In genomic region chr7:66758964-66759628, GRCh38 we compare ENCODE assay signal across 11 cellular contexts. TPM values are rescaled to one million over a fixed set of nuclear protein-coding genes. Genes with fewer than 3 reads are reported as not detected.
DNase-seq lines count a peak whose midpoint lies in the region; ATAC-seq, FAIRE-seq and TF ChIP-seq lines count a peak whose summit lies in the region.
"Had no signal": no experiment of that assay in that cellular context is flagged by ENCODE, and none has a peak within 500 bp of the region (broad histone marks: within the 10 kb centered on the region; RNA-seq: fewer than 3 reads in every experiment).

No MANE protein-coding gene starts in this region.

- no peak overlapping the region for H3K9ac ChIP-seq in Karpas-422 (ENCODE audit: low read length)
- H3K9ac ChIP-seq: parathyroid adenoma had no signal

- DNase-seq in GM12891 (ENCODE audit: insufficient read length, low spot score), result no peak
- DNase-seq in HL-60 (ENCODE audit: low read depth in 1 of 2, low spot score in 1 of 2), result peak; percentile 89 to 90
- DNase-seq in left cardiac atrium, result no peak
- DNase-seq in Karpas-422, result no peak
- no peak for DNase-seq in COLO668 (lab: John Stamatoyannopoulos, UW; ENCODE audit: unreplicated experiment)
- DNase-seq in GM19238 (ENCODE audit: insufficient read length, low spot score), result no peak
- DNase-seq in KG1 (lab: John Stamatoyannopoulos, UW), result no peak
- DNase-seq: Peyer's patch had no signal

- H3K36me3 ChIP-seq in Karpas-422 (ENCODE audit: insufficient read depth, low read length), result peaks cover 4% of the 10 kb centered on the region; the same call in 1 of the 2 replicates
- H3K36me3 ChIP-seq: cardiac muscle cell, Peyer's patch had no signal

- no peak for FAIRE-seq in GM12891 (lab: Jason Lieb, UNC)

- no peaks in the 10 kb centered on the region for H4K20me1 ChIP-seq in Karpas-422 (ENCODE audit: insufficient read depth, low read depth, low read length)

- H3K27ac ChIP-seq in HL-60 (replicated peaks) (peak overlapping the region; percentile 76), Karpas-422 (ENCODE audit: low read length) (no peak overlapping the region)
- H3K27ac ChIP-seq: cardiac muscle cell, parathyroid adenoma, Peyer's patch had no signal

- TF ChIP-seq POLR2A in GM12891 (IDR thresholded peaks at IDR 0.05; ENCODE audit: low read depth, low read length), result no peak

- no peak overlapping the region for H2AFZ ChIP-seq in Karpas-422 (ENCODE audit: low read length)
- H2AFZ ChIP-seq: parathyroid adenoma had no signal

- no peak for TF ChIP-seq CTCF in HL-60 (IDR thresholded peaks at IDR 0.05; ENCODE audit: insufficient read depth, low read length)

- H3K9me3 ChIP-seq in Karpas-422 (ENCODE audit: low read length), result no peaks in the 10 kb centered on the region; the same call in 1 of the 2 replicates
- H3K9me3 ChIP-seq: Peyer's patch had no signal

- H3K4me3 ChIP-seq in HL-60 (replicated peaks; ENCODE audit: insufficient read depth, low read length) (no peak overlapping the region), Karpas-422 (ENCODE audit: low read length) (no peak overlapping the region)
- H3K4me3 ChIP-seq: cardiac muscle cell, Peyer's patch had no signal

- intact Hi-C loops in left cardiac atrium (cut with DNase I), result loop anchor here in 1 of 2 donors (2.0 kb wide), 1 partner anchor 18 kb away; no protein-coding TSS in a partner anchor

- no peaks in the 10 kb centered on the region for H3K9me2 ChIP-seq in Karpas-422 (replicated peaks; ENCODE audit: insufficient read depth, low read length)

- H3K4me1 ChIP-seq in Karpas-422 (ENCODE audit: low read length), result no peaks in the 10 kb centered on the region; the same call in 1 of the 2 replicates
- H3K4me1 ChIP-seq: parathyroid adenoma, Peyer's patch had no signal

- H3K27me3 ChIP-seq in HL-60 (ENCODE audit: insufficient read depth, poor library complexity, severe bottlenecking) (no peaks in the 10 kb centered on the region), Karpas-422 (ENCODE audit: low read length) (no peaks in the 10 kb centered on the region)
- H3K27me3 ChIP-seq: cardiac muscle cell, Peyer's patch had no signal

- H3K4me2 ChIP-seq in Karpas-422 (ENCODE audit: low read depth, low read length, poor library complexity, severe bottlenecking), result no peak overlapping the region

- H3K79me2 ChIP-seq in Karpas-422 (ENCODE audit: low read length), result peaks cover 98% of the 10 kb centered on the region

- ATAC-seq in GM21526 (IDR thresholded peaks at IDR 0.05; ENCODE audit: low FRiP score, unreplicated experiment), result peak; percentile 80
- ATAC-seq in left cardiac atrium, result peak; percentile 23 to 65

TF ChIP-seq in GM12891, 5 proteins besides CTCF, POLR2A, EP300 and RAD21:
- TF ChIP-seq POU2F2 (IDR thresholded peaks at IDR 0.05; ENCODE audit: low read depth, low read length) (no peak), PAX5 (IDR thresholded peaks at IDR 0.05; ENCODE audit: insufficient read depth, low read length, severe bottlenecking) (no peak), POLR2AphosphoS5 (IDR thresholded peaks at IDR 0.05; ENCODE audit: low read depth, low read length) (no peak), TAF1 (IDR thresholded peaks at IDR 0.05; ENCODE audit: low read depth, low read length) (no peak), SPI1 (IDR thresholded peaks at IDR 0.05; ENCODE audit: low read depth, low read length) (0 out of 2 replicates have a peak, but pooled peaks have one; percentile 17)

RNA-seq across cellular contexts. Expression of gene RABGEF1, which starts 18.6 kb away (rescaled TPM):
- 15.2 TPM for polyA plus RNA-seq in GM12891 (2012; ENCODE audit: low read depth, missing spikeins)
- total RNA-seq in left cardiac atrium, result 10 to 100 TPM; 16.0 to 20.8 TPM
- 17.8 and 26.1 TPM in 2 replicates for total RNA-seq in Karpas-422 (2014; rRNA removed; shearing (Covaris generic); ENCODE audit: low replicate concordance)

Comparison
In these comparisons a context has a peak if more than half of its experiments do, and no peak if none do; other contexts are left out.
1. DNase-seq: peak in HL-60 (2 of 2); none in GM12891 (single experiment), left cardiac atrium (single experiment), Karpas-422 (single experiment), COLO668 (single experiment), GM19238 (single experiment) and KG1 (single experiment).